Comparison of ENCODE assay signal across 23 cellular contexts in genomic region chr2:46995844-46996243, GRCh38. TPM values are rescaled to one million over a fixed set of nuclear protein-coding genes. Genes with fewer than 3 reads are reported as not detected.
DNase-seq lines count a peak whose midpoint lies in the region; ATAC-seq, FAIRE-seq and TF ChIP-seq lines count a peak whose summit lies in the region.
"Had no signal": no experiment of that assay in that cellular context is flagged by ENCODE, and none has a peak within 500 bp of the region (broad histone marks: within the 10 kb centered on the region; RNA-seq: fewer than 3 reads in every experiment).

No MANE protein-coding gene starts in this region.

- H3K9me3 Mint-ChIP-seq in activated CD4-positive, alpha-beta T cell treated with anti-CD3 and anti-CD28 coated beads, Interleukin-2, amount 10 ng/mL, durations not matched to agents 7 days and 5 days = no peaks in the 10 kb centered on the region
- no peaks in the 10 kb centered on the region for H3K9me3 Mint-ChIP-seq in endothelial cell (ENCODE audit: unreplicated experiment)
- no peaks in the 10 kb centered on the region for H3K9me3 Mint-ChIP-seq in stimulated activated naive B cell treated with anti-CD40 and anti-IgM and Interleukin-4, amounts not matched to agents 10 μg/mL and 1 μg/mL and 100 μg/mL, for 72 hours
- H3K9me3 Mint-ChIP-seq: CD8-positive, alpha-beta T cell had no signal

- no peaks in the 10 kb centered on the region for H3K27me3 Mint-ChIP-seq in activated CD4-positive, alpha-beta T cell treated with anti-CD3 and anti-CD28 coated beads, Interleukin-2, amount 10 ng/mL, durations not matched to agents 7 days and 5 days
- peaks cover 4% of the 10 kb centered on the region for H3K27me3 Mint-ChIP-seq in endothelial cell (ENCODE audit: unreplicated experiment)
- no peaks in the 10 kb centered on the region for H3K27me3 Mint-ChIP-seq in stimulated activated naive B cell treated with anti-CD40 and anti-IgM and Interleukin-4, amounts not matched to agents 10 μg/mL and 1 μg/mL and 100 μg/mL, for 72 hours

- H3K27ac Mint-ChIP-seq in activated CD4-positive, alpha-beta T cell treated with anti-CD3 and anti-CD28 coated beads, Interleukin-2, amount 10 ng/mL, durations not matched to agents 7 days and 5 days = peak overlapping the region; percentile 16
- H3K27ac Mint-ChIP-seq in endothelial cell (ENCODE audit: unreplicated experiment) = no peak overlapping the region
- H3K27ac Mint-ChIP-seq in stimulated activated naive B cell treated with anti-CD40 and anti-IgM and Interleukin-4, amounts not matched to agents 10 μg/mL and 1 μg/mL and 100 μg/mL, for 72 hours = peak overlapping the region; percentile 16
- H3K27ac Mint-ChIP-seq: CD8-positive, alpha-beta T cell had no signal

- no peak overlapping the region for H3K4me3 Mint-ChIP-seq in activated CD4-positive, alpha-beta T cell treated with anti-CD3 and anti-CD28 coated beads, Interleukin-2, amount 10 ng/mL, durations not matched to agents 7 days and 5 days
- peak overlapping the region; percentile 39 for H3K4me3 Mint-ChIP-seq in endothelial cell (ENCODE audit: unreplicated experiment)
- H3K4me3 Mint-ChIP-seq in stimulated activated naive B cell treated with anti-CD40 and anti-IgM and Interleukin-4, amounts not matched to agents 10 μg/mL and 1 μg/mL and 100 μg/mL, for 72 hours = no peak overlapping the region
- H3K4me3 Mint-ChIP-seq: CD8-positive, alpha-beta T cell had no signal

- no peaks in the 10 kb centered on the region for H3K4me1 Mint-ChIP-seq in activated CD4-positive, alpha-beta T cell treated with anti-CD3 and anti-CD28 coated beads, Interleukin-2, amount 10 ng/mL, durations not matched to agents 7 days and 5 days
- H3K4me1 Mint-ChIP-seq in endothelial cell (ENCODE audit: unreplicated experiment) = no peaks in the 10 kb centered on the region
- H3K4me1 Mint-ChIP-seq in stimulated activated naive B cell treated with anti-CD40 and anti-IgM and Interleukin-4, amounts not matched to agents 10 μg/mL and 1 μg/mL and 100 μg/mL, for 72 hours = peaks cover 6 to 8% of the 10 kb centered on the region in 2 donors

- CTCF ChIA-PET in activated CD4-positive, alpha-beta T cell treated with anti-CD3 and anti-CD28 coated beads, Interleukin-2, amount 10 ng/mL, durations not matched to agents 7 days and 5 days (lab: Charles Lee) = interaction anchor here (1.3 kb wide), 1 partner anchor 26 kb away, joined by 3 read pairs; no protein-coding TSS in a partner anchor

- peak; percentile 75 for FAIRE-seq in HTR-8/SVneo (lab: Jason Lieb, UNC)
- FAIRE-seq: GM12892 had no signal

- peaks cover 48% of the 10 kb centered on the region for H3K36me3 Mint-ChIP-seq in activated CD4-positive, alpha-beta T cell treated with anti-CD3 and anti-CD28 coated beads, Interleukin-2, amount 10 ng/mL, durations not matched to agents 7 days and 5 days (ENCODE audit: low read depth)
- peaks cover 28% of the 10 kb centered on the region for H3K36me3 Mint-ChIP-seq in endothelial cell (ENCODE audit: low read depth, unreplicated experiment)
- peaks cover 56 to 72% of the 10 kb centered on the region in 2 donors for H3K36me3 Mint-ChIP-seq in stimulated activated naive B cell treated with anti-CD40 and anti-IgM and Interleukin-4, amounts not matched to agents 10 μg/mL and 1 μg/mL and 100 μg/mL, for 72 hours

- POLR2A ChIA-PET in activated CD4-positive, alpha-beta T cell treated with anti-CD3 and anti-CD28 coated beads, Interleukin-2, amount 10 ng/mL, durations not matched to agents 7 days and 5 days (lab: Charles Lee) = no interaction called here

- no peak for ATAC-seq in stimulated activated naive B cell treated with anti-CD40 and anti-IgM and Interleukin-4, amounts not matched to agents 10 μg/mL and 1 μg/mL and 100 μg/mL, for 72 hours (replicated peaks)
- ATAC-seq: CD8-positive, alpha-beta T cell; Panc1 had no signal

- no peak for DNase-seq in activated CD4-positive, alpha-beta T cell treated with anti-CD3 and anti-CD28 coated beads, Interleukin-2, amount 10 ng/mL, durations not matched to agents 7 days and 5 days
- DNase-seq in activated CD4-positive, alpha-beta T cell treated with anti-CD3 and anti-CD28 coated beads, Interleukin-2, amount 50 U/mL, for 1 hour = no peak
- DNase-seq in HTR-8/SVneo (ENCODE audit: insufficient read length, low spot score) (no peak), endothelial cell (ENCODE audit: low spot score) (no peak), NCI-H1930 (lab: John Stamatoyannopoulos, UW) (no peak), ecto neural progenitor cell (ENCODE audit: low spot score) (no peak)
- DNase-seq in stimulated activated naive B cell treated with anti-CD40 and anti-IgM and Interleukin-4, amounts not matched to agents 10 μg/mL and 1 μg/mL and 100 μg/mL, for 72 hours = no peak
- DNase-seq: 8988T; Calu3; CD8-positive, alpha-beta T cell; DMS153; GOT3; HCEC 1CT; Kasumi-1; MG63; NCI-H1417; NCI-H187 treated with DMSO at 0.1 percent for 48 hours; NCI-H345; NCI-H774; NK-92 treated with Interleukin-12 subunit alpha and Interleukin-12 subunit beta, amount 100 ng/mL, for 24 hours; SIG-M5 had no signal

- TF ChIP-seq CTCF in endothelial cell (IDR thresholded peaks at IDR 0.05; ENCODE audit: unreplicated experiment) = no peak

RNA-seq across cellular contexts. Expression of gene TTC7A, which starts 54.8 kb away (rescaled TPM):
- total RNA-seq in activated CD4-positive, alpha-beta T cell treated with anti-CD3 and anti-CD28 coated beads, Interleukin-2, amount 10 ng/mL, durations not matched to agents 7 days and 5 days = 10 to 100 TPM; 61.2 to 61.5 TPM
- total RNA-seq in endothelial cell (ENCODE audit: unreplicated experiment) = 10.8 TPM
